In the genomic region with DNA sequence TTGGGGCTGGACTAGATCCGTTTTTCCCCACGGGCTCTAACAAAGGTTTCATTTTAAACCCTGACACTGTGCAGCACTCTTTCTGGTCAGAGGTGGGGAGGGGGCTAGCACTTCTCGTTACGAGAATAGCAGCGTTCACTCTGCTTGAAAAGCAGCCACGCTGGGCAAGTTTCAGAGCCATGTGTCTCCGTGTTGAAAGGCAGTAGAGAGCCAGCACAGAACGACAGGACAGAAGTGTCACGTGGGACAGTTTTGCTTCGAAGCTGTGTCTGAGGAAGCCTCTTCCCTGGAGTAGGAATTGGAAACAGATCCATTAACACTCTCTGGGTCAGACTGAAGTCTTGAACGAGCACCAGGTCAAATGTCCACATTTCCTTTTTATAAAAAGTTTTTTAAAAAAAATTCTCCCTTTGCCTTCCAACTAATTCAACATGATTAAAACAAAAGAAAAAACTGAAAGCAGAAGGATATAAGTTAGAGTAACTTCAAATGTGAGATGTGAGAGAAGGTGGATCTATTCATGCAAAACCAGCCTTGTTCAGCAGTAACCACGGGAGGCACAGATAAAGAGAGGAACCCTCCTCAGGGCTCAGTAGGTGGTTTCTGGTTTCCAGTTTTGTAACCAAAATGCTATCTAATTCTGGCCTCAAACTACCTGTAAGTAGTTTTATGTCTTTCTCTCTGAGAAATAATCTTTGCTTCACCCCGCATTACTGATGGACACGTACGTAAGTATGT, we compare ENCODE assay signal across 8 cellular contexts.
DNase-seq lines count a peak whose midpoint lies in the region; ATAC-seq and TF ChIP-seq lines count a peak whose summit lies in the region.

No MANE protein-coding gene starts in this region.

- H3K9me3 ChIP-seq in right cardiac atrium (ENCODE audit: control insufficient read depth, low read length) (no peaks in the 10 kb centered on the region), transverse colon (no peaks in the 10 kb centered on the region)

- H3K4me3 ChIP-seq in right cardiac atrium (ENCODE audit: low read length) (peak overlapping the region; percentile 12), transverse colon (no peak overlapping the region)

- no peak for DNase-seq in activated CD4-positive, alpha-beta memory T cell treated with anti-CD3 and anti-CD28 coated beads, Interleukin-2, amount 10 ng/mL, durations not matched to agents 7 days and 5 days
- DNase-seq in activated CD4-positive, alpha-beta memory T cell treated with anti-CD3 and anti-CD28 coated beads for 36 hours, result no peak
- DNase-seq in M059J (ENCODE audit: low read depth), result peak; percentile 37
- DNase-seq in right cardiac atrium, result peak; percentile 53 to 85 (median 82)
- peak; percentile 34 for DNase-seq in transverse colon
- DNase-seq in GOT3 (lab: John Stamatoyannopoulos, UW), result no peak
- no peak for DNase-seq in NCI-H446 (lab: John Stamatoyannopoulos, UW)
- no peak for DNase-seq in activated CD4-positive, CD25-positive, alpha-beta regulatory T cell (lab: John Stamatoyannopoulos, UW)

- H3K27ac Mint-ChIP-seq in activated CD4-positive, alpha-beta memory T cell treated with anti-CD3 and anti-CD28 coated beads, Interleukin-2, amount 10 ng/mL, durations not matched to agents 7 days and 5 days, result peak overlapping the region; percentile 8
- no peak overlapping the region for H3K27ac Mint-ChIP-seq in activated CD4-positive, alpha-beta memory T cell treated with anti-CD3 and anti-CD28 coated beads for 36 hours

- CTCF ChIA-PET in activated CD4-positive, alpha-beta memory T cell treated with anti-CD3 and anti-CD28 coated beads, Interleukin-2, amount 10 ng/mL, durations not matched to agents 7 days and 5 days (lab: Charles Lee), result interaction anchor here (1.0 kb wide), 1 partner anchor 91 kb away, joined by 3 read pairs; no protein-coding TSS in a partner anchor
- CTCF ChIA-PET in activated CD4-positive, alpha-beta memory T cell treated with anti-CD3 and anti-CD28 coated beads for 36 hours (lab: Charles Lee), result interaction anchor here (0.8 to 1.0 kb wide), 3 partner anchors 16 to 182 kb away, joined by 3 read pairs; no protein-coding TSS in a partner anchor

- peaks cover 0 to 8% (median 0%) of the 10 kb centered on the region in 4 donors for H3K36me3 ChIP-seq in transverse colon

- WGBS in right cardiac atrium, result 25% methylated on average over 15 of the region's 15 CpGs
- 59 to 69% methylated on average over 14 to 15 of the region's 15 CpGs for whole genome bisulfite sequencing in transverse colon (ENCODE audit: low coverage in 1 of 2), 2 donors

- H3K9me3 Mint-ChIP-seq in activated CD4-positive, alpha-beta memory T cell treated with anti-CD3 and anti-CD28 coated beads, Interleukin-2, amount 10 ng/mL, durations not matched to agents 7 days and 5 days, result no peaks in the 10 kb centered on the region
- no peaks in the 10 kb centered on the region for H3K9me3 Mint-ChIP-seq in activated CD4-positive, alpha-beta memory T cell treated with anti-CD3 and anti-CD28 coated beads for 36 hours

- H3K27ac ChIP-seq in right cardiac atrium (ENCODE audit: low read length) (peak overlapping the region; percentile 93), transverse colon (peak overlapping the region; percentile 70 to 88 (median 77))

- ATAC-seq in right cardiac atrium, result peak; percentile 67 to 76

- H3K4me1 ChIP-seq in right cardiac atrium (ENCODE audit: control insufficient read depth, insufficient read depth, low read length) (peaks cover 8% of the 10 kb centered on the region), transverse colon (peaks cover 3 to 40% (median 22%) of the 10 kb centered on the region in 4 donors)

- no peak overlapping the region for H3K4me3 Mint-ChIP-seq in activated CD4-positive, alpha-beta memory T cell treated with anti-CD3 and anti-CD28 coated beads, Interleukin-2, amount 10 ng/mL, durations not matched to agents 7 days and 5 days
- no peak overlapping the region for H3K4me3 Mint-ChIP-seq in activated CD4-positive, alpha-beta memory T cell treated with anti-CD3 and anti-CD28 coated beads for 36 hours

- peaks cover 59% of the 10 kb centered on the region for H3K36me3 Mint-ChIP-seq in activated CD4-positive, alpha-beta memory T cell treated with anti-CD3 and anti-CD28 coated beads, Interleukin-2, amount 10 ng/mL, durations not matched to agents 7 days and 5 days (ENCODE audit: low read depth)
- peaks cover 24% of the 10 kb centered on the region for H3K36me3 Mint-ChIP-seq in activated CD4-positive, alpha-beta memory T cell treated with anti-CD3 and anti-CD28 coated beads for 36 hours

- no peak for TF ChIP-seq EP300 in transverse colon (IDR thresholded peaks at IDR 0.05; ENCODE audit: low read depth)

- no peaks in the 10 kb centered on the region for H3K27me3 Mint-ChIP-seq in activated CD4-positive, alpha-beta memory T cell treated with anti-CD3 and anti-CD28 coated beads, Interleukin-2, amount 10 ng/mL, durations not matched to agents 7 days and 5 days
- no peaks in the 10 kb centered on the region for H3K27me3 Mint-ChIP-seq in activated CD4-positive, alpha-beta memory T cell treated with anti-CD3 and anti-CD28 coated beads for 36 hours

- intact Hi-C loops in activated CD4-positive, alpha-beta memory T cell treated with anti-CD3 and anti-CD28 coated beads for 36 hours (cut with micrococcal nuclease), result no loop called here
- intact Hi-C loops in right cardiac atrium (cut with DNase I), result loop anchor here in 3 of 4 donors (2.0 to 10.0 kb wide), 3 partner anchors 66 to 184 kb away; a partner anchor contains a TSS
- intact Hi-C loops in transverse colon (cut with DNase I; ENCODE audit: low total_unique reads), result no loop called here

- H3K27me3 ChIP-seq in right cardiac atrium (ENCODE audit: control insufficient read depth, insufficient read depth), result no peaks in the 10 kb centered on the region
- no peaks in the 10 kb centered on the region for H3K27me3 ChIP-seq in transverse colon

- in situ Hi-C loops in transverse colon (cut with MboI; ENCODE audit: low pct_ligation_motif_present in 1 of 4, low pct_unique_long_range_greater_than_20kb in 1 of 4, low sequenced_read_pairs in 3 of 4), result no loop called here

- peaks cover 57% of the 10 kb centered on the region for H3K4me1 Mint-ChIP-seq in activated CD4-positive, alpha-beta memory T cell treated with anti-CD3 and anti-CD28 coated beads, Interleukin-2, amount 10 ng/mL, durations not matched to agents 7 days and 5 days
- peaks cover 34% of the 10 kb centered on the region for H3K4me1 Mint-ChIP-seq in activated CD4-positive, alpha-beta memory T cell treated with anti-CD3 and anti-CD28 coated beads for 36 hours (ENCODE audit: low read depth)

- no peak for TF ChIP-seq CTCF in transverse colon (IDR thresholded peaks at IDR 0.05)

- no peak for TF ChIP-seq POLR2A in transverse colon (IDR thresholded peaks at IDR 0.05)

- POLR2A ChIA-PET in activated CD4-positive, alpha-beta memory T cell treated with anti-CD3 and anti-CD28 coated beads, Interleukin-2, amount 10 ng/mL, durations not matched to agents 7 days and 5 days (lab: Charles Lee), result no interaction called here
- POLR2A ChIA-PET in activated CD4-positive, alpha-beta memory T cell treated with anti-CD3 and anti-CD28 coated beads for 36 hours (lab: Charles Lee), result no interaction called here

Comparison
In these comparisons a context has a peak if more than half of its experiments do, and no peak if none do; other contexts are left out.
1. DNase-seq: peak in M059J (single experiment), right cardiac atrium (3 of 3) and transverse colon (single experiment); none in activated CD4-positive, alpha-beta memory T cell treated with anti-CD3 and anti-CD28 coated beads, Interleukin-2, amount 10 ng/mL, durations not matched to agents 7 days and 5 days (single experiment), activated CD4-positive, alpha-beta memory T cell treated with anti-CD3 and anti-CD28 coated beads for 36 hours (single experiment), GOT3 (single experiment), NCI-H446 (0 of 2) and activated CD4-positive, CD25-positive, alpha-beta regulatory T cell (0 of 4).
2. intact Hi-C loops: an anchor here in right cardiac atrium (2.0 to 10.0 kb wide); none called in activated CD4-positive, alpha-beta memory T cell treated with anti-CD3 and anti-CD28 coated beads for 36 hours and transverse colon.